ENCODE assay signal across 9 cellular contexts in the genomic region with DNA sequence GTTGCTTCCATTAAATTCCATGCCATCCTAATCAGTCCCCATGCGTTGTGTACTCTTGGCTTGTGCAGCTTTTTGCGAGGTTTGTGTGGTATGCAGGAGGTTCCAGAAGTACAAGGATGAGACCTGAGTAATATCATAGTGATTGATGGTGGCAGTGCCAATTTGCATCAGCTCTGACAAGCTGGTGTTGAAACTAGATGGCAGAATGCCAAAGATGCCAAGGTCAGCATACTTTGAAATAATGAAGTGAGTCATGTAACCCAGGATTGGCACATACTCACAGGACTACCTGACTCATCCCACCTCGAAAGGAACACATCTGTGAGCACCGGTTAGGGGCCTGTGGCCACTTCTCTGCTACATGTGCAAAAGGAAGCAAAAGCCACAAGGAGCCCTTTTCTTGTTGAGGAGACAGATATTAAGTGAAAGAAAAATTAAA. TPM values are rescaled to one million over a fixed set of nuclear protein-coding genes. Genes with fewer than 3 reads are reported as not detected.
DNase-seq lines count a peak whose midpoint lies in the region; ATAC-seq and TF ChIP-seq lines count a peak whose summit lies in the region.
"Had no signal": no experiment of that assay in that cellular context is flagged by ENCODE, and none has a peak within 500 bp of the region (broad histone marks: within the 10 kb centered on the region; RNA-seq: fewer than 3 reads in every experiment).

No MANE protein-coding gene starts in this region.

- H3K4me3 ChIP-seq in colonic mucosa: no peak overlapping the region
- no peak overlapping the region for H3K4me3 ChIP-seq in upper lobe of right lung

- H3K27me3 ChIP-seq in colonic mucosa (no peaks in the 10 kb centered on the region), upper lobe of right lung (no peaks in the 10 kb centered on the region)

- ATAC-seq in natural killer cell treated with Interleukin-12 subunit alpha and Interleukin-12 subunit beta and Interleukin-15 and Interleukin-18, amount 100 ng/mL, for 72 hours: peak; percentile 95
- peak; percentile 87 for ATAC-seq in upper lobe of right lung

- H3K9me3 Mint-ChIP-seq in natural killer cell treated with Interleukin-12 subunit alpha and Interleukin-12 subunit beta and Interleukin-15 and Interleukin-18, amount 100 ng/mL, for 72 hours: no peaks in the 10 kb centered on the region

- no peak overlapping the region for H3K27ac Mint-ChIP-seq in natural killer cell treated with Interleukin-12 subunit alpha and Interleukin-12 subunit beta and Interleukin-15 and Interleukin-18, amount 100 ng/mL, for 72 hours

- H3K36me3 ChIP-seq in colonic mucosa (no peaks in the 10 kb centered on the region), upper lobe of right lung (no peaks in the 10 kb centered on the region)

- intact Hi-C loops in colonic mucosa (cut with DNase I) (no loop called here), upper lobe of right lung (cut with DNase I) (no loop called here)

- H3K27ac ChIP-seq in colonic mucosa (no peak overlapping the region), upper lobe of right lung (peak overlapping the region; percentile 7)

- no peaks in the 10 kb centered on the region for H3K36me3 Mint-ChIP-seq in natural killer cell treated with Interleukin-12 subunit alpha and Interleukin-12 subunit beta and Interleukin-15 and Interleukin-18, amount 100 ng/mL, for 72 hours

- DNase-seq in GF-D8 (lab: John Stamatoyannopoulos, UW) (peak; percentile 6), HCEC 1CT (peak; percentile 85), M059J (ENCODE audit: low read depth) (peak; percentile 97), colonic mucosa (peak; percentile 46), upper lobe of right lung (no peak), OCI-M2 (lab: John Stamatoyannopoulos, UW; ENCODE audit: unreplicated experiment) (no peak)
- peak; percentile 46 for DNase-seq in activated CD4-positive, CD25-positive, alpha-beta regulatory T cell treated with anti-CD3 and anti-CD28 coated beads, Interleukin-2, amount 50 U/mL, for 16 hours (ENCODE audit: low read depth, low spot score)
- peak; percentile 87 for DNase-seq in natural killer cell treated with Interleukin-12 subunit alpha and Interleukin-12 subunit beta and Interleukin-15 and Interleukin-18, amount 100 ng/mL, for 72 hours (ENCODE audit: low spot score)

- no peak for TF ChIP-seq CTCF in colonic mucosa (IDR thresholded peaks at IDR 0.05)
- TF ChIP-seq CTCF in upper lobe of right lung (IDR thresholded peaks at IDR 0.05): no peak

- no peak overlapping the region for H3K4me3 Mint-ChIP-seq in natural killer cell treated with Interleukin-12 subunit alpha and Interleukin-12 subunit beta and Interleukin-15 and Interleukin-18, amount 100 ng/mL, for 72 hours

- no peak overlapping the region for H3K9ac ChIP-seq in colonic mucosa (ENCODE audit: low read depth in 2 of 2, low read length in 2 of 2)

- H3K4me1 Mint-ChIP-seq in natural killer cell treated with Interleukin-12 subunit alpha and Interleukin-12 subunit beta and Interleukin-15 and Interleukin-18, amount 100 ng/mL, for 72 hours (ENCODE audit: low read depth in 2 of 2): peaks cover 30 to 35% of the 10 kb centered on the region in 2 donors

- no peaks in the 10 kb centered on the region for H3K27me3 Mint-ChIP-seq in natural killer cell treated with Interleukin-12 subunit alpha and Interleukin-12 subunit beta and Interleukin-15 and Interleukin-18, amount 100 ng/mL, for 72 hours

- H3K9me3 ChIP-seq in colonic mucosa (no peaks in the 10 kb centered on the region), upper lobe of right lung (no peaks in the 10 kb centered on the region)

- H3K4me1 ChIP-seq in colonic mucosa (peaks cover 17% of the 10 kb centered on the region), upper lobe of right lung (peaks cover 43% of the 10 kb centered on the region)

RNA-seq across cellular contexts. Expression of gene KAT2B, which starts 14.3 kb away (rescaled TPM):
- total RNA-seq in M059J (2014; rRNA removed; shearing (Covaris generic)): 7.3 and 14.7 TPM in 2 replicates
- 10 to 100 TPM in 1 of 2 donors, 1 to 10 TPM in 1; 8.5 to 25.9 TPM for total RNA-seq in colonic mucosa
- 10 to 100 TPM; 78.4 to 88.3 TPM for total RNA-seq in natural killer cell treated with Interleukin-12 subunit alpha and Interleukin-12 subunit beta and Interleukin-15 and Interleukin-18, amount 100 ng/mL, for 72 hours
- 52.6 TPM for total RNA-seq in upper lobe of right lung

RNA-seq across cellular contexts. Expression of gene PP2D1, which starts 42.5 kb away (rescaled TPM):
- not detected in 2 replicates for total RNA-seq in M059J (2014; rRNA removed; shearing (Covaris generic))
- total RNA-seq in colonic mucosa (not detected), upper lobe of right lung (not detected)
- not detected for total RNA-seq in natural killer cell treated with Interleukin-12 subunit alpha and Interleukin-12 subunit beta and Interleukin-15 and Interleukin-18, amount 100 ng/mL, for 72 hours
- total RNA-seq: T-helper 2 cell treated with Interferon-gamma antibody and Interleukin-4, amounts not matched to agents 100 ng/mL and 5 ng/mL, for 36 hours had no signal

Comparison
In these comparisons a context has a peak if more than half of its experiments do, and no peak if none do; other contexts are left out.
1. DNase-seq: peak in GF-D8 (single experiment), HCEC 1CT (single experiment), M059J (single experiment), activated CD4-positive, CD25-positive, alpha-beta regulatory T cell treated with anti-CD3 and anti-CD28 coated beads, Interleukin-2, amount 50 U/mL, for 16 hours (single experiment), colonic mucosa (single experiment) and natural killer cell treated with Interleukin-12 subunit alpha and Interleukin-12 subunit beta and Interleukin-15 and Interleukin-18, amount 100 ng/mL, for 72 hours (single experiment); none in upper lobe of right lung (single experiment) and OCI-M2 (single experiment).